In the genomic region with DNA sequence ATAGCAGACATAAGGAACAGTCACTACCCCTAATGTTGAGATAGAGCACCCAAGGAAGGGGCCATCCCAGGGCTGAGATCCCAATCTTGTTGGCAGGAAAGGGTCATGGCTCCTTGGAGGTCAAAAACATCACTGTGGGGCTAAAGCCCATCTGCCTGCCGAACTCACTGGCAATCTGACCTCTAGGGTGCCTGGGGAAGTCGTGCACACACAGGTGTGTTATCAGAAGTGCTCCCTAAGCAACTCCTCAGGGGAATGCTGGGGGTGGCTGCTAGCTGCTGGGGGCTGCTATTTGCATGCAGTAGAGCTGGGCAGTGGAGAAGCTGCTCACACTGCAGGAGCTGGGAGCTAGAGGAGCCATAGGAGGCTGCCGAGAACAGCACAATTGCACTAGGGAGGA, we compare ENCODE assay signal across 15 cellular contexts. TPM values are rescaled to one million over a fixed set of nuclear protein-coding genes. Genes with fewer than 3 reads are reported as not detected.
"Had no signal": no experiment of that assay in that cellular context is flagged by ENCODE, and none has a peak within 500 bp of the region (broad histone marks: within the 10 kb centered on the region; RNA-seq: fewer than 3 reads in every experiment).

No MANE protein-coding gene starts in this region.

- H3K4me3 Mint-ChIP-seq: natural killer cell; neural crest cell; stimulated activated effector memory CD8-positive, alpha-beta T cell treated with anti-CD3 and anti-CD28 coated beads, Interleukin-12 subunit alpha, Interleukin-12 subunit beta, amount 100 ng/mL, for 72 hours; stimulated activated naive CD8-positive, alpha-beta T cell treated with anti-CD3 and anti-CD28 coated beads, Interleukin-15, Interleukin-2, amounts not matched to agents 100 ng/mL and 50 ng/mL, for 24 hours had no signal

- H3K27ac Mint-ChIP-seq: natural killer cell; stimulated activated effector memory CD8-positive, alpha-beta T cell treated with anti-CD3 and anti-CD28 coated beads, Interleukin-12 subunit alpha, Interleukin-12 subunit beta, amount 100 ng/mL, for 72 hours; stimulated activated naive CD8-positive, alpha-beta T cell treated with anti-CD3 and anti-CD28 coated beads, Interleukin-15, Interleukin-2, amounts not matched to agents 100 ng/mL and 50 ng/mL, for 24 hours had no signal

- H3K9me3 Mint-ChIP-seq: natural killer cell; stimulated activated effector memory CD8-positive, alpha-beta T cell treated with anti-CD3 and anti-CD28 coated beads, Interleukin-12 subunit alpha, Interleukin-12 subunit beta, amount 100 ng/mL, for 72 hours; stimulated activated naive CD8-positive, alpha-beta T cell treated with anti-CD3 and anti-CD28 coated beads, Interleukin-15, Interleukin-2, amounts not matched to agents 100 ng/mL and 50 ng/mL, for 24 hours had no signal

- DNase-seq: effector memory CD4-positive, alpha-beta T cell; esophagus squamous epithelium; natural killer cell; posterior cingulate gyrus; stimulated activated CD4-positive, alpha-beta T cell treated with anti-CD3 and anti-CD28 coated beads, Interleukin-4, amount 100 ng/mL, for 1 hour; stimulated activated CD8-positive, alpha-beta memory T cell treated with anti-CD3 and anti-CD28 coated beads, Interleukin-4, amount 100 ng/mL, for 48 hours had no signal

- H3K36me3 Mint-ChIP-seq: natural killer cell; stimulated activated effector memory CD8-positive, alpha-beta T cell treated with anti-CD3 and anti-CD28 coated beads, Interleukin-12 subunit alpha, Interleukin-12 subunit beta, amount 100 ng/mL, for 72 hours had no signal

- ATAC-seq: gastroesophageal sphincter; natural killer cell; stimulated activated effector memory CD8-positive, alpha-beta T cell treated with anti-CD3 and anti-CD28 coated beads, Interleukin-12 subunit alpha, Interleukin-12 subunit beta, amount 100 ng/mL, for 72 hours had no signal

- H3K4me1 Mint-ChIP-seq: natural killer cell; neural crest cell; stimulated activated effector memory CD8-positive, alpha-beta T cell treated with anti-CD3 and anti-CD28 coated beads, Interleukin-12 subunit alpha, Interleukin-12 subunit beta, amount 100 ng/mL, for 72 hours had no signal

- H3K27me3 Mint-ChIP-seq: stimulated activated naive CD8-positive, alpha-beta T cell treated with anti-CD3 and anti-CD28 coated beads, Interleukin-15, Interleukin-2, amounts not matched to agents 100 ng/mL and 50 ng/mL, for 24 hours had no signal

- H3K36me3 ChIP-seq: esophagus squamous epithelium, gastroesophageal sphincter, right atrium auricular region, tibial artery, upper lobe of left lung, vagina had no signal

- H3K4me3 ChIP-seq: esophagus squamous epithelium, gastroesophageal sphincter, right atrium auricular region, tibial artery, upper lobe of left lung, vagina had no signal

- H3K27me3 ChIP-seq: esophagus squamous epithelium, gastroesophageal sphincter, right atrium auricular region, tibial artery, upper lobe of left lung, vagina had no signal

RNA-seq across cellular contexts. Expression of gene PHOSPHO1, which starts 47.5 kb away (rescaled TPM):
- total RNA-seq: neural crest cell, osteocyte, vagina had no signal
